8 cellular contexts compared by ENCODE assay signal in the genomic region with DNA sequence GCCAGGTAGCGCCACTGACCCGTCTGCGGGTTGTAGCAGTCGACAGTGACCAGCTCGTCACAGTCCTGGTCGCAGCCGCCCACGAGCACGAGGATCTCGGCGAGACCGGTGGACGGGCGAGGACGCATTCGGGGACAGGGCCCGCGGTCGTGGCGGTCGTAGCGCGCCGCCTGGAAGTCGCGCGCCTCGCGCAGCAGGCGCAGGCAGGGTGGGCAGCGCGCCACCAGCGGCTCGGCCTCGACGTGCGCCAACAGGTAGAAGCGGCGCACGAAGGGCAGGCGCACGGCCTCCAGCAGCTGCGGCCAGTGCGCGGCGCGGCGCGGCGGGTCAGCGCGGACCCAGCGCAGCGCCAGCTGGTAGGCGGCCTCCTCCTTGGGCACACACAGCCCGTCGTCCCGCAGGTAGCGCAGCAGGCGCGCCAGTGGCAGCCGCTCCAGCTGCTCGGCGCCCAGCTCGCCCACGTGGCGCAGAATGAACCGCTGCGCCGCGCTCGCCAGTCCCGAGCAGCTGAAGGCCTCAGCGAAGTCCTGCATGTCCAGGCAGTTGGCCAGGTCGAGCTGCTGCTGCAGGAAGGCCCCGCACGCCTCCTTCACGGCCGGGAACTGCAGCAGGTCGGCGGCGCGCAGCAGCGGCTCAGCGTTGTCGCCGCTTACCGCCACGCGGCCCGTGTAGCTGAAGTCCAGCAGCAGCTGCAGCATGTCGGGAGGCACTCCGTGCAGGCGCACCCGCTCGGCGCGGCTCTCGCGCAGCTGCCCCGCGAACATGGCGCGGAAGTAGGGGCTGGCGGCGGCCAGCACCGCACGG.
DNase-seq lines count a peak whose midpoint lies in the region; ATAC-seq and TF ChIP-seq lines count a peak whose summit lies in the region.

No MANE protein-coding gene starts in this region.

- POLR2A ChIA-PET in RWPE1 (lab: Yijun Ruan, JAX; ENCODE audit: low non-redundant PET), result interaction anchor here (0.6 to 1.1 kb wide), 4 partner anchors 11 to 1415 kb away, joined by 3 to 5 read pairs (median 3); no protein-coding TSS in a partner anchor

- ATAC-seq in GM18519 (IDR thresholded peaks at IDR 0.05; ENCODE audit: low FRiP score, unreplicated experiment) (peak; percentile 7), HG03064 (IDR thresholded peaks at IDR 0.05; ENCODE audit: low read depth, unreplicated experiment) (peak; percentile 31)

- no peak for TF ChIP-seq CTCF in RWPE1 (conservative IDR thresholded peaks at IDR 0.05; ENCODE audit: low read depth)

- CTCF ChIA-PET in RWPE1 (lab: Yijun Ruan, JAX), result interaction anchor here (1.1 kb wide), 1 partner anchor 11 kb away, joined by 5 read pairs; no protein-coding TSS in a partner anchor

- in situ Hi-C loops in ACHN (cut with HindIII; ENCODE audit: low pct_ligation_motif_present, low pct_unique_long_range_greater_than_20kb, low sequenced_read_pairs), result no loop called here

- H3K27ac ChIP-seq in RWPE1, result peak overlapping the region; percentile 98

- DNase-seq in ACHN (peak; percentile 20), RWPE1 (ENCODE audit: low spot score) (no peak), left kidney (ENCODE audit: low read depth, low spot score) (peak; percentile 72), HK-2 (ENCODE audit: unreplicated experiment) (no peak)
- peak; percentile 20 for DNase-seq in central memory CD4-positive, alpha-beta T cell
- peak in 4 of 6 experiments; percentile 29 to 39 (median 35) for DNase-seq in stimulated activated naive CD4-positive, alpha-beta T cell (lab: John Stamatoyannopoulos, UW)

Comparison
In these comparisons a context has a peak if more than half of its experiments do, and no peak if none do; other contexts are left out.
1. DNase-seq: peak in ACHN (single experiment), central memory CD4-positive, alpha-beta T cell (single experiment), left kidney (single experiment) and stimulated activated naive CD4-positive, alpha-beta T cell (4 of 6); none in RWPE1 (single experiment) and HK-2 (single experiment).